Comparison of ENCODE assay signal across 8 cellular contexts in the genomic region with DNA sequence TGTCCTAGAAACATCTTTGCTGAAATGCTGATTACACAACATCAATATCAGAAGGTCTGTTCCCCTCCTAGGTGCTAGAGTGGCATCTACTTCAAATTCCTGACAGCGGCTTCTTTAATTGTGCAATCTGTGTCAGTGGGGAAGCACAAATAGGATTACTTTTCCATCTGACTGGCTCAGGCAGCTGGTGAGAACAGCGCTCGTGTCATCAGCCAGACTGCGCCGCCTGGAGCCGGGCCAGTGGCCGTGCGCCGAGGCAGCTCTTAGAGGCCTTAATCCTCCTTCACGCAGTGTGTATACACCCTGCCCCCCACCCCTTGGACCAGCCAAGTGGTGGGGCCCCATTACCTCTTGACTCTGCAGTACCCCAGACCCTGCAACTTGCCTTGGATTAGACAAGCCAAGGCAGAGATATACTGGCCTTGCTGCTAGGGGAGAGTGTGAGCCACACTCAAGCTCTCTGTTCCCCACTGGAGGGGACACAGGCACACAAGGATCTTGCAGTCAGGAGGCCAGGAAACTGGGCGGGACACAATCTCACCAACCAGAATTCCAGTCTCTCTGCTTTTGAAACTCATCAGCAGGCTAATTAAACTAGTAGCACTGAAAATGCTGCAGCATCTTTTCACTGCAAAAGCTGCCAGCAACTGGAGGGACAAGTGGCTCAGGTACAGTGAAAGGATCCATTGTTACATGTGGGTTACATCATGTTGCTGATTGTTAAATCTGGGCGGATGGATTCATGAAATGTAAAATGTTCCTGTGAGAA. TPM values are rescaled to one million over a fixed set of nuclear protein-coding genes. Genes with fewer than 3 reads are reported as not detected.
DNase-seq lines count a peak whose midpoint lies in the region; ATAC-seq, FAIRE-seq and TF ChIP-seq lines count a peak whose summit lies in the region.

No MANE protein-coding gene starts in this region.

- no peaks in the 10 kb centered on the region for H3K27me3 ChIP-seq in bronchial epithelial cell (ENCODE audit: control insufficient read depth, insufficient read depth, low read length)
- H3K27me3 ChIP-seq in layer of hippocampus (ENCODE audit: control insufficient read depth, insufficient read depth, low read length), result no peaks in the 10 kb centered on the region
- H3K27me3 ChIP-seq in spleen (replicated peaks in 1 of 7), result no peaks in the 10 kb centered on the region

- no peaks in the 10 kb centered on the region for H3K27me3 Mint-ChIP-seq in activated T-cell treated with anti-CD3 and anti-CD28 coated beads, Interleukin-2, amount 50 U/mL, for 72 hours (ENCODE audit: low read depth)

- FAIRE-seq in bronchial epithelial cell (lab: Jason Lieb, UNC), result no peak

- TF ChIP-seq CTCF in bronchial epithelial cell (IDR thresholded peaks at IDR 0.05; ENCODE audit: insufficient read depth, low read length, severe bottlenecking) (peak; percentile 53), spleen (IDR thresholded peaks at IDR 0.05 in 8 of 11, conservative IDR thresholded peaks at IDR 0.05 in 3 of 11) (no peak)

- intact Hi-C loops in spleen (cut with DNase I; ENCODE audit: low total_unique reads), result no loop called here

- no peak for ATAC-seq in activated T-cell treated with anti-CD3 and anti-CD28 coated beads, Interleukin-2, amount 50 U/mL, for 72 hours (replicated peaks in 1 of 2)
- no peak for ATAC-seq in HG03139 (IDR thresholded peaks at IDR 0.05; ENCODE audit: unreplicated experiment)
- no peak for ATAC-seq in HG02840 (IDR thresholded peaks at IDR 0.05; ENCODE audit: low FRiP score, unreplicated experiment)

- WGBS in spleen, 5 donors, result 46 to 74% (median 55%) methylated on average over 8 to 12 of the region's 12 CpGs

- no peak for DNase-seq in activated T-cell treated with anti-CD3 and anti-CD28 coated beads, Interleukin-2, amount 50 U/mL, for 72 hours
- DNase-seq in activated T-cell treated with anti-CD3 and anti-CD28 coated beads, Interleukin-2, amount 50 U/mL, for 1 hour, result no peak
- DNase-seq in NCI-H510A treated with DMSO at 0.1 percent for 48 hours (lab: John Stamatoyannopoulos, UW) (peak; percentile 55), bronchial epithelial cell (ENCODE audit: low read depth) (peak; percentile 67), spleen (no peak)

- H3K9me3 ChIP-seq in spleen, result no peaks in the 10 kb centered on the region

- H3K36me3 ChIP-seq in bronchial epithelial cell (ENCODE audit: control insufficient read depth, insufficient read depth, low read length), result peaks cover 1% of the 10 kb centered on the region
- H3K36me3 ChIP-seq in spleen, result peaks cover 0 to 3% (median 0%) of the 10 kb centered on the region in 6 donors

- no peak for TF ChIP-seq POLR2A in spleen (IDR thresholded peaks at IDR 0.05)

- peak overlapping the region; percentile 93 for H3K27ac Mint-ChIP-seq in activated T-cell treated with anti-CD3 and anti-CD28 coated beads, Interleukin-2, amount 50 U/mL, for 72 hours

- H3K4me3 ChIP-seq in bronchial epithelial cell (ENCODE audit: low read depth, low read length) (no peak overlapping the region), spleen (peak overlapping the region in 1 of 8 donors; percentile 13)

- H3K4me1 Mint-ChIP-seq in activated T-cell treated with anti-CD3 and anti-CD28 coated beads, Interleukin-2, amount 50 U/mL, for 72 hours (ENCODE audit: low read depth), result peaks cover 88% of the 10 kb centered on the region

- H3K9me3 Mint-ChIP-seq in activated T-cell treated with anti-CD3 and anti-CD28 coated beads, Interleukin-2, amount 50 U/mL, for 72 hours, result no peaks in the 10 kb centered on the region

- no peaks in the 10 kb centered on the region for H3K36me3 Mint-ChIP-seq in activated T-cell treated with anti-CD3 and anti-CD28 coated beads, Interleukin-2, amount 50 U/mL, for 72 hours (ENCODE audit: insufficient read depth in 2 of 2)

- H3K27ac ChIP-seq in layer of hippocampus (ENCODE audit: low read depth, low read length) (peak overlapping the region; percentile 53), spleen (peak overlapping the region in 7 of 8 donors; percentile 11 to 73 (median 59))

- H3K4me3 Mint-ChIP-seq in activated T-cell treated with anti-CD3 and anti-CD28 coated beads, Interleukin-2, amount 50 U/mL, for 72 hours, result peak overlapping the region; percentile 50 to 54

- peaks cover 89 to 100% (median 100%) of the 10 kb centered on the region in 6 donors for H3K4me1 ChIP-seq in spleen

RNA-seq across cellular contexts. Expression of a gene that starts 48.9 kb away (rescaled TPM):
- under 1 TPM; 0.16 to 0.62 TPM for total RNA-seq in activated T-cell treated with anti-CD3 and anti-CD28 coated beads, Interleukin-2, amount 50 U/mL, for 72 hours
- total RNA-seq in bronchial epithelial cell (0.53 and 1.2 TPM in 2 replicates), spleen (1 to 10 TPM; 1.6 to 6.6 (median 3.8) TPM)
- polyA plus RNA-seq in spleen, result under 1 TPM; 0.13 to 0.67 (median 0.59) TPM

RNA-seq across cellular contexts. Expression of a gene that starts 51.2 kb away (rescaled TPM):
- 100 to 1,000 TPM; 161 to 187 TPM for total RNA-seq in activated T-cell treated with anti-CD3 and anti-CD28 coated beads, Interleukin-2, amount 50 U/mL, for 72 hours
- total RNA-seq in bronchial epithelial cell (12.1 and 15.4 TPM in 2 replicates), spleen (100 to 1,000 TPM in 4 of 7 donors, 10 to 100 TPM in 3; 50.7 to 146 (median 124) TPM)
- polyA plus RNA-seq in spleen, result 10 to 100 TPM; 10.3 to 35.9 (median 14.2) TPM

Comparison
In these comparisons a context has a peak if more than half of its experiments do, and no peak if none do; other contexts are left out.
1. DNase-seq: peak in NCI-H510A treated with DMSO at 0.1 percent for 48 hours (single experiment) and bronchial epithelial cell (single experiment); none in activated T-cell treated with anti-CD3 and anti-CD28 coated beads, Interleukin-2, amount 50 U/mL, for 72 hours (0 of 2), activated T-cell treated with anti-CD3 and anti-CD28 coated beads, Interleukin-2, amount 50 U/mL, for 1 hour (single experiment) and spleen (single experiment).